In genomic region chr12:75887979-75888378, GRCh38 we compare ENCODE assay signal across 17 cellular contexts.
DNase-seq lines count a peak whose midpoint lies in the region; TF ChIP-seq lines count a peak whose summit lies in the region.
"Had no signal": no experiment of that assay in that cellular context is flagged by ENCODE, and none has a peak within 500 bp of the region (broad histone marks: within the 10 kb centered on the region; RNA-seq: fewer than 3 reads in every experiment).

No MANE protein-coding gene starts in this region.

- no peak overlapping the region for H3K27ac Mint-ChIP-seq in MCF 10A (ENCODE audit: low read depth, unreplicated experiment)
- peak overlapping the region in 4 of 5 experiments; percentile 33 to 100 (median 97) for H3K27ac Mint-ChIP-seq in brain
- H3K27ac Mint-ChIP-seq in neural crest cell (ENCODE audit: unreplicated experiment), result peak overlapping the region; percentile 20
- H3K27ac Mint-ChIP-seq: CD14-positive monocyte had no signal

- intact Hi-C loops in mammary epithelial cell (cut with micrococcal nuclease) (no loop called here), MCF 10A (cut with micrococcal nuclease) (no loop called here)

- no peaks in the 10 kb centered on the region for H4K20me1 ChIP-seq in mammary epithelial cell (ENCODE audit: insufficient read depth, low read length)
- H4K20me1 ChIP-seq: BLaER1 had no signal

- H3K9ac ChIP-seq in mammary epithelial cell (ENCODE audit: insufficient read depth, low read length), result no peak overlapping the region
- H3K9ac ChIP-seq: BLaER1 had no signal

- no peaks in the 10 kb centered on the region for H3K36me3 ChIP-seq in mammary epithelial cell (ENCODE audit: insufficient read depth, low read length)
- H3K36me3 ChIP-seq: BLaER1 had no signal

- in situ Hi-C loops in mammary epithelial cell (cut with MboI; ENCODE audit: low sequenced_read_pairs in 2 of 2), result no loop called here

- 100% methylated on average over 1 of the region's 1 CpG for WGBS in mammary epithelial cell (ENCODE audit: low coverage, missing lambda C conversion rate)

- TF ChIP-seq CTCF in mammary epithelial cell (conservative IDR thresholded peaks at IDR 0.05 in 1 of 2, IDR thresholded peaks at IDR 0.05 in 1 of 2; ENCODE audit: extremely low read depth in 1 of 2, insufficient read depth in 1 of 2, low read depth in 1 of 2, low read length in 2 of 2) (no peak), MCF 10A (IDR thresholded peaks at IDR 0.05; ENCODE audit: unreplicated experiment) (no peak), brain (conservative IDR thresholded peaks at IDR 0.05) (no peak), neural crest cell (conservative IDR thresholded peaks at IDR 0.05) (no peak)

- H3K4me3 Mint-ChIP-seq in MCF 10A (ENCODE audit: unreplicated experiment), result no peak overlapping the region
- H3K4me3 Mint-ChIP-seq in brain, result no peak overlapping the region
- no peak overlapping the region for H3K4me3 Mint-ChIP-seq in neural crest cell
- H3K4me3 Mint-ChIP-seq: CD14-positive monocyte; CD4-positive, alpha-beta memory T cell had no signal

- no peak for DNase-seq in mammary epithelial cell
- no peak for DNase-seq in MCF 10A (ENCODE audit: unreplicated experiment)
- DNase-seq in OCI-M1 (lab: John Stamatoyannopoulos, UW), result peak; percentile 29
- no peak for DNase-seq in neural crest cell (ENCODE audit: low read depth, low spot score)
- no peak for DNase-seq in NCI-H748 (lab: John Stamatoyannopoulos, UW; ENCODE audit: unreplicated experiment)
- DNase-seq in HCEC 1CT, result no peak
- DNase-seq in cerebellar nuclear complex (lab: John Stamatoyannopoulos, UW), result no peak
- DNase-seq: 8988T; Calu3; CD4-positive, alpha-beta memory T cell; DMS79 treated with DMSO at 0.1 percent for 48 hours; GF-D8; GOT3; H7 had no signal

- CTCF ChIA-PET in mammary epithelial cell (lab: Charles Lee; ENCODE audit: low non-redundant PET) (no interaction called here), MCF 10A (lab: Yijun Ruan, JAX) (no interaction called here)

- BruUV-seq in mammary epithelial cell (replicated peaks; lab: Mats Ljungman, UMichigan) (no TSS peak), MCF 10A (replicated peaks; lab: Mats Ljungman, UMichigan) (no TSS peak)

- no peak overlapping the region for H3K4me3 ChIP-seq in mammary epithelial cell (replicated peaks in 1 of 3; ENCODE audit: insufficient read depth in 1 of 3, low read depth in 2 of 3, low read length in 3 of 3)
- H3K4me3 ChIP-seq: BLaER1 had no signal

- no peaks in the 10 kb centered on the region for H3K79me2 ChIP-seq in mammary epithelial cell (ENCODE audit: insufficient read depth, low read length)

- dilution Hi-C loops in mammary epithelial cell (cut with HindIII; ENCODE audit: low sequenced_read_pairs), result no loop called here

- H3K9me3 Mint-ChIP-seq in MCF 10A (ENCODE audit: unreplicated experiment), result no peaks in the 10 kb centered on the region
- peaks cover 0 to 3% (median 0%) of the 10 kb centered on the region in 5 experiments for H3K9me3 Mint-ChIP-seq in brain
- H3K9me3 Mint-ChIP-seq in neural crest cell, result no peaks in the 10 kb centered on the region
- H3K9me3 Mint-ChIP-seq: CD14-positive monocyte; CD4-positive, alpha-beta memory T cell had no signal

- H3K27me3 Mint-ChIP-seq in MCF 10A (ENCODE audit: insufficient read depth, unreplicated experiment) (no peaks in the 10 kb centered on the region), brain (peaks cover 3% of the 10 kb centered on the region), neural crest cell (ENCODE audit: low read depth) (no peaks in the 10 kb centered on the region)

- H3K4me1 Mint-ChIP-seq in MCF 10A (ENCODE audit: insufficient read depth, unreplicated experiment) (peaks cover 32% of the 10 kb centered on the region), brain (peaks cover 62% of the 10 kb centered on the region), neural crest cell (peaks cover 60% of the 10 kb centered on the region)
- H3K4me1 Mint-ChIP-seq: CD14-positive monocyte; CD4-positive, alpha-beta memory T cell had no signal

- no peak overlapping the region for H3K27ac ChIP-seq in mammary epithelial cell (ENCODE audit: insufficient read depth, low read depth, low read length)
- H3K27ac ChIP-seq: BLaER1 had no signal

- H3K36me3 Mint-ChIP-seq in MCF 10A (ENCODE audit: insufficient read depth, unreplicated experiment) (no peaks in the 10 kb centered on the region), brain (no peaks in the 10 kb centered on the region), neural crest cell (ENCODE audit: low read depth) (no peaks in the 10 kb centered on the region)
- H3K36me3 Mint-ChIP-seq: CD14-positive monocyte; CD4-positive, alpha-beta memory T cell had no signal

- H2AFZ ChIP-seq in mammary epithelial cell (ENCODE audit: low read depth, low read length), result peak overlapping the region; percentile 45

- H3K27me3 ChIP-seq in mammary epithelial cell (ENCODE audit: insufficient read depth, low read length), result no peaks in the 10 kb centered on the region
- H3K27me3 ChIP-seq: BLaER1 had no signal

- H3K4me2 ChIP-seq in mammary epithelial cell (ENCODE audit: insufficient read depth, low read depth, low read length), result no peak overlapping the region
- H3K4me2 ChIP-seq: BLaER1 had no signal

- POLR2A ChIA-PET in MCF 10A (lab: Yijun Ruan, JAX), result interaction anchor here (0.6 kb wide), 1 partner anchor 40 kb away, joined by 3 read pairs; no protein-coding TSS in a partner anchor

- H3K9me3 ChIP-seq in mammary epithelial cell (replicated peaks; ENCODE audit: insufficient read depth, low read length), result no peaks in the 10 kb centered on the region
- H3K9me3 ChIP-seq: BLaER1 had no signal

- H3K4me1 ChIP-seq in mammary epithelial cell (ENCODE audit: insufficient read depth, low read length), result peaks cover 31% of the 10 kb centered on the region
- H3K4me1 ChIP-seq: BLaER1 had no signal
